Comparison of ENCODE assay signal across 18 cellular contexts in the genomic region with DNA sequence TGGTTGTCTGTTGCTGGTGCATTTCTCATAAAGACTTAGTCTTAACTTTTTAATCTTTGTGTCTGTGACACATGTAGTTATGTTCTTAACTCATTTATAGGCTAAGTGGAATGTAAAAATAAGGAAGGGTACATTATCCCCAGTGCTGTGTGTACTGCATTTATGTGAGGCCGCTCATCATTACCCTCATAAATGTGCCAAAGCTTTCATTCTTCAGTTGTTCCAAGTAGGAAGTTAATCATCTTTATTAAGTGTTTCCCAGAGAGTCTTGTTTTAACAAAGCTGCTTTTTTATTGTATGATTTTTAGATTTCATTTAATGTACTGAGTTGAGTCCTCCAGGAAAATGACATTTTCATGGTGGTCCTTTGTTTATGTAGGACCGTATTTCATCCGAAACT.
A peak's percentile ranks its signal among the peaks of the same experiment; 100 is the strongest.
DNase-seq lines count a peak whose midpoint lies in the region; ATAC-seq, FAIRE-seq and TF ChIP-seq lines count a peak whose summit lies in the region.
"Had no signal": no experiment of that assay in that cellular context is flagged by ENCODE, and none has a peak within 500 bp of the region (broad histone marks: within the 10 kb centered on the region; RNA-seq: fewer than 3 reads in every experiment).

No MANE protein-coding gene starts in this region.

- H3K4me1 ChIP-seq in pancreas, result no peaks in the 10 kb centered on the region

- H3K36me3 ChIP-seq in SK-N-MC (ENCODE audit: insufficient read depth, low read length), result no peaks in the 10 kb centered on the region
- H3K36me3 ChIP-seq in pancreas, result no peaks in the 10 kb centered on the region
- H3K36me3 ChIP-seq: BE2C had no signal

- intact Hi-C loops in pancreas (cut with DNase I), result no loop called here

- no peaks in the 10 kb centered on the region for H3K9me3 ChIP-seq in SK-N-MC (ENCODE audit: low read depth, low read length)
- no peaks in the 10 kb centered on the region for H3K9me3 ChIP-seq in pancreas
- H3K9me3 ChIP-seq: BE2C had no signal

- no peak overlapping the region for H3K9ac ChIP-seq in SK-N-MC (ENCODE audit: insufficient read length)

- H3K4me3 ChIP-seq in SK-N-MC (no peak overlapping the region; the same call in 1 of the 2 replicates), pancreas (no peak overlapping the region)

- no peak for TF ChIP-seq CTCF in pancreas (IDR thresholded peaks at IDR 0.05)

- H3K27ac ChIP-seq in SK-N-MC (no peak overlapping the region), pancreas (no peak overlapping the region)

- 84 to 87% methylated on average over 3 of the region's 3 CpGs for WGBS in pancreas, 2 donors

- no peak for FAIRE-seq in pancreas (lab: Jason Lieb, UNC)
- FAIRE-seq: A204.1, D721Med had no signal

- no peaks in the 10 kb centered on the region for H3K27me3 ChIP-seq in pancreas
- H3K27me3 ChIP-seq: BE2C had no signal

- no peak for ATAC-seq in GM19023 (IDR thresholded peaks at IDR 0.05; ENCODE audit: unreplicated experiment)
- ATAC-seq in pancreas, result no peak
- ATAC-seq: CD8-positive, alpha-beta T cell had no signal

- peak; percentile 7 for DNase-seq in EL
- DNase-seq in SK-N-MC (ENCODE audit: low read depth, low spot score), result peak; percentile 8
- peak; percentile 72 for DNase-seq in left kidney (ENCODE audit: low read depth, low spot score)
- no peak for DNase-seq in ecto neural progenitor cell (ENCODE audit: low spot score)
- DNase-seq in activated CD4-positive, alpha-beta T cell treated with anti-CD3 and anti-CD28 coated beads for 48 hours, result no peak
- DNase-seq in pancreas, result no peak
- DNase-seq: BE2C; CD8-positive, alpha-beta T cell; COR-L47; DMS153; DMS79 treated with DMSO at 0.1 percent for 48 hours; GF-D8; GOT3; H9; HFFc6 had no signal

Comparison
In these comparisons a context has a peak if more than half of its experiments do, and no peak if none do; other contexts are left out.
1. DNase-seq: peak in EL (single experiment), SK-N-MC (single experiment) and left kidney (single experiment); none in ecto neural progenitor cell (single experiment), activated CD4-positive, alpha-beta T cell treated with anti-CD3 and anti-CD28 coated beads for 48 hours (single experiment) and pancreas (0 of 6).